In the genomic region with DNA sequence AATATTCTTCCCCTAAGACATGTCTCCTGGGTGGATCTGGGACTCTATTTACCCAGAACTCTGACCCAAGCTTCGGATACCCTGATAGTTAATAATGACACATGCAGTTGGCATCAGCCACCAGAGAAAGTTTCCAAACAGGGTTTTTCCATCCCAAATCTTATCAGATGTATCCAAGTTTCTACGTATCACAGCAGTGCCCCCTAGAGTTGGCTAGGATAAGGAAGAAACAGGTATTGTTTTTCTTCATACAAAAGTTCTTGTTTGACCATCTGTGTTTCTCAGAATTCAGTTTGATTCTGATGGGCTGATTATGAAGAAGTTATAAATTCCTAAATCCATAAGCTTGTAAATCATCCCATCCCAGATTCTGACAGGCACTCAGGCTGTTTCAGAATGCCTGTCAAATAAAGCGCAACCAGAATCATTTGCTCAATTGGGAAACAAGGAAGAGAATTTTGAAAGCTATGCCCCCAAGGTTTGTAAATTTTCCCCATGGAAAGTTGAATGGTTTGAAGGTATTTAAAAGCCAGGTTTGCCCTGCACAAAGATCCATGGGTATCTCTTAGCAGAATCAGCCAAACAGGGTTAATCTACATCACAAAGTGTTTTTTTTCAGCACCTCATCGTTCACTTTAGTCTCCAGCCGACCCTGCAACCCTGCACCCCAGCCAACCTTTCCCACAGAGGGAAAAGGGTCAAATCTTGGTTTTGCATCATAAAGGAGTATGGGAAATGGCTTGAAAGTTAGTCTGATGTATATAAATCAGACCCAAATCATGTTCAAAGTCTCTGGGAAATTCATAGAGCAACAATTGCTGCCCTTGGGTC, we compare ENCODE assay signal across 10 cellular contexts. TPM values are rescaled to one million over a fixed set of nuclear protein-coding genes. Genes with fewer than 3 reads are reported as not detected.
A peak's percentile ranks its signal among the peaks of the same experiment; 100 is the strongest.
DNase-seq lines count a peak whose midpoint lies in the region; ATAC-seq and TF ChIP-seq lines count a peak whose summit lies in the region.
"Had no signal": no experiment of that assay in that cellular context is flagged by ENCODE, and none has a peak within 500 bp of the region (broad histone marks: within the 10 kb centered on the region; RNA-seq: fewer than 3 reads in every experiment).

No MANE protein-coding gene starts in this region.

- peaks cover 32% of the 10 kb centered on the region for H3K4me1 Mint-ChIP-seq in endodermal cell
- no peaks in the 10 kb centered on the region for H3K4me1 Mint-ChIP-seq in osteocyte (ENCODE audit: unreplicated experiment)
- H3K4me1 Mint-ChIP-seq: IgD-negative memory B cell had no signal

- DNase-seq in DMS 273 (lab: John Stamatoyannopoulos, UW; ENCODE audit: unreplicated experiment) (peak; percentile 5), DMS 273 treated with DMSO at 0.1 percent for 48 hours (lab: John Stamatoyannopoulos, UW) (no peak), Kasumi-1 (lab: John Stamatoyannopoulos, UW) (peak; percentile 8 to 39), endodermal cell (peak; percentile 65), osteocyte (ENCODE audit: extremely low spot score, unreplicated experiment) (no peak)
- no peak for DNase-seq in activated CD8-positive, alpha-beta memory T cell treated with anti-CD3 and anti-CD28 coated beads for 24 hours

- H3K4me1 ChIP-seq in endodermal cell (ENCODE audit: control insufficient read depth, insufficient read depth, low read length) = peaks cover 7% of the 10 kb centered on the region

- H3K27ac ChIP-seq in endodermal cell (ENCODE audit: low read depth, low read length) = no peak overlapping the region

- H3K4me3 Mint-ChIP-seq in endodermal cell (peak overlapping the region; percentile 17), osteocyte (ENCODE audit: unreplicated experiment) (no peak overlapping the region)

- no peak overlapping the region for H3K9ac ChIP-seq in endodermal cell (ENCODE audit: extremely low read depth, low read length, poor library complexity, severe bottlenecking)

- H3K9me3 ChIP-seq in endodermal cell (ENCODE audit: control insufficient read depth, low read length) = no peaks in the 10 kb centered on the region

- no peaks in the 10 kb centered on the region for H3K36me3 Mint-ChIP-seq in endodermal cell (ENCODE audit: low read depth)
- no peaks in the 10 kb centered on the region for H3K36me3 Mint-ChIP-seq in osteocyte (ENCODE audit: unreplicated experiment)
- H3K36me3 Mint-ChIP-seq: IgD-negative memory B cell had no signal

- no peak for ATAC-seq in GM21737 (IDR thresholded peaks at IDR 0.05; ENCODE audit: unreplicated experiment)
- ATAC-seq in HG03095 (IDR thresholded peaks at IDR 0.05; ENCODE audit: unreplicated experiment) = no peak
- ATAC-seq: activated CD4-positive, CD25-positive, alpha-beta regulatory T cell treated with anti-CD3 and anti-CD28 coated beads, Interleukin-2, amount 50 U/mL, for 24 hours had no signal

- TF ChIP-seq CTCF in endodermal cell (conservative IDR thresholded peaks at IDR 0.05) (peak; percentile 84), osteocyte (IDR thresholded peaks at IDR 0.05) (peak; percentile 43)

- no peaks in the 10 kb centered on the region for H3K36me3 ChIP-seq in endodermal cell (ENCODE audit: control insufficient read depth, insufficient read depth, low read length)

- no peaks in the 10 kb centered on the region for H3K9me3 Mint-ChIP-seq in endodermal cell
- H3K9me3 Mint-ChIP-seq in osteocyte (ENCODE audit: unreplicated experiment) = no peaks in the 10 kb centered on the region
- H3K9me3 Mint-ChIP-seq: IgD-negative memory B cell had no signal

- WGBS in endodermal cell (ENCODE audit: insufficient coverage in 1 of 2, insufficient read length in 1 of 2), 2 experiments = 18 to 37% methylated on average over 3 to 5 of the region's 5 CpGs

- no peaks in the 10 kb centered on the region for H3K27me3 ChIP-seq in endodermal cell (ENCODE audit: control insufficient read depth, insufficient read depth, low read length, poor library complexity, severe bottlenecking)

- H3K27me3 Mint-ChIP-seq in endodermal cell (ENCODE audit: insufficient read depth) (peaks cover 25% of the 10 kb centered on the region), osteocyte (ENCODE audit: unreplicated experiment) (peaks cover 79% of the 10 kb centered on the region)

- no peak overlapping the region for H3K4me3 ChIP-seq in endodermal cell (ENCODE audit: low read length)

- H3K27ac Mint-ChIP-seq in endodermal cell = no peak overlapping the region
- H3K27ac Mint-ChIP-seq in osteocyte (ENCODE audit: unreplicated experiment) = no peak overlapping the region
- H3K27ac Mint-ChIP-seq: IgD-negative memory B cell had no signal

RNA-seq across cellular contexts. Expression of gene NRAP, which starts 47.4 kb away (rescaled TPM):
- total RNA-seq in endodermal cell (under 1 TPM; 0.09 to 0.11 TPM), osteocyte (not detected in 2 replicates)
- polyA plus RNA-seq in endodermal cell (2013, experiment 1 of 2) = 0.11 TPM
- polyA plus RNA-seq in endodermal cell (2013, experiment 2 of 2) = 0.04 TPM
- polyA plus RNA-seq: IgD-negative memory B cell had no signal

Comparison
In these comparisons a context has a peak if more than half of its experiments do, and no peak if none do; other contexts are left out.
1. DNase-seq: peak in DMS 273 (single experiment), Kasumi-1 (2 of 2) and endodermal cell (single experiment); none in DMS 273 treated with DMSO at 0.1 percent for 48 hours (single experiment), osteocyte (single experiment) and activated CD8-positive, alpha-beta memory T cell treated with anti-CD3 and anti-CD28 coated beads for 24 hours (single experiment).